ENCODE assay signal across 8 cellular contexts in the genomic region with DNA sequence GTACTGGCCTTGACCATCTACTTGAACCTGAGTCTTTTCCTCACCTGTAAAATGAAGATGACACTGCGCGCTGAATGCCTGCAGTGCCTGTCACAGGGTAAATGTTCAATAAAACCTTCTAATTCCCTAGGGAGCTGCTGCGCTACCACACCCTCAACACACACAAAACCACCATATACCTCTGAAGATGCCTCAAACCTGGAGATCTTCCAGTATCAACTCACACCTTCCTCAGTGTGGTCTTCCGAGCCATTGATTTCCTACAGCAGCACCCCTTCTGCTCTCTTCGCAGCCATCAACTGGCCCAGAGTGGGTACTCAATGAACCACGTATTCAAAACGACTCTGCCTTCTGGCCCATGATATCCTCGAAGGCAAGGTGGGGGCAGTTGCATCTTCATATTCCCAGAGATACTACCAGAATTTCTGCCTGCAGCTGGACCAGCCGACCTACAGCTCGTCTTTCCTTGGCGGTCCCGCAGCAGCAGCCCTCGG. TPM values are rescaled to one million over a fixed set of nuclear protein-coding genes. Genes with fewer than 3 reads are reported as not detected.
A peak's percentile ranks its signal among the peaks of the same experiment; 100 is the strongest.
DNase-seq lines count a peak whose midpoint lies in the region; ATAC-seq and TF ChIP-seq lines count a peak whose summit lies in the region.

No MANE protein-coding gene starts in this region.

- peaks cover 53% of the 10 kb centered on the region for H3K36me3 ChIP-seq in skeletal muscle satellite cell (ENCODE audit: insufficient read depth, low read length)

- peak overlapping the region; percentile 99 for H3K4me3 Mint-ChIP-seq in activated naive CD4-positive, alpha-beta T cell treated with anti-CD3 and anti-CD28 coated beads, Interleukin-2, amount 50 U/mL, for 24 hours

- peak overlapping the region; percentile 100 for H3K27ac Mint-ChIP-seq in activated naive CD4-positive, alpha-beta T cell treated with anti-CD3 and anti-CD28 coated beads, Interleukin-2, amount 50 U/mL, for 24 hours

- TF ChIP-seq CTCF in foreskin fibroblast (IDR thresholded peaks at IDR 0.05; ENCODE audit: low read depth, low read length) = no peak

- peak; percentile 3; the same call in 1 of the 3 replicates for ATAC-seq in SK-N-SH treated with all-trans-retinoic acid at 6 μM for 48 hours

- no peaks in the 10 kb centered on the region for H3K27me3 Mint-ChIP-seq in activated naive CD4-positive, alpha-beta T cell treated with anti-CD3 and anti-CD28 coated beads, Interleukin-2, amount 50 U/mL, for 24 hours

- peaks cover 33% of the 10 kb centered on the region for H3K4me1 ChIP-seq in skeletal muscle satellite cell (ENCODE audit: control insufficient read depth, insufficient read depth, low read length)

- H3K4me1 Mint-ChIP-seq in activated naive CD4-positive, alpha-beta T cell treated with anti-CD3 and anti-CD28 coated beads, Interleukin-2, amount 50 U/mL, for 24 hours = peaks cover 43% of the 10 kb centered on the region

- peak overlapping the region; percentile 96 for H3K4me2 ChIP-seq in skeletal muscle satellite cell (ENCODE audit: low read length)

- no peaks in the 10 kb centered on the region for H3K9me3 ChIP-seq in skeletal muscle satellite cell (replicated peaks; ENCODE audit: low read length)

- H3K4me3 ChIP-seq in foreskin fibroblast (ENCODE audit: low read depth in 1 of 2, low read length in 2 of 2) (peak overlapping the region; percentile 66 to 98), skeletal muscle satellite cell (ENCODE audit: low read length) (peak overlapping the region; percentile 95)

- H3K9me3 Mint-ChIP-seq in activated naive CD4-positive, alpha-beta T cell treated with anti-CD3 and anti-CD28 coated beads, Interleukin-2, amount 50 U/mL, for 24 hours = no peaks in the 10 kb centered on the region

- peaks cover 42% of the 10 kb centered on the region for H3K36me3 Mint-ChIP-seq in activated naive CD4-positive, alpha-beta T cell treated with anti-CD3 and anti-CD28 coated beads, Interleukin-2, amount 50 U/mL, for 24 hours

- peak overlapping the region; percentile 98 for H3K9ac ChIP-seq in skeletal muscle satellite cell (ENCODE audit: low read depth, low read length)

- no peaks in the 10 kb centered on the region for H3K27me3 ChIP-seq in skeletal muscle satellite cell (ENCODE audit: control insufficient read depth, insufficient read depth, low read length)

- DNase-seq in activated naive CD4-positive, alpha-beta T cell treated with anti-CD3 and anti-CD28 coated beads, Interleukin-2, amount 50 U/mL, for 16 hours = no peak
- peak in 1 of 2 donors; percentile 16 for DNase-seq in foreskin fibroblast
- DNase-seq in NCI-H69 (lab: John Stamatoyannopoulos, UW) = no peak
- DNase-seq in NCI-H510A (lab: John Stamatoyannopoulos, UW) = no peak
- DNase-seq in NCI-H226 = no peak

TF ChIP-seq in SK-N-SH treated with all-trans-retinoic acid at 6 μM for 48 hours, 23 proteins besides CTCF, POLR2A, EP300 and RAD21:
- TF ChIP-seq CSDC2 (CRISPR knock-in tag; IDR thresholded peaks at IDR 0.05) (no peak), TOX (CRISPR knock-in tag; IDR thresholded peaks at IDR 0.05; ENCODE audit: borderline replicate concordance) (no peak), ESRRG (CRISPR knock-in tag; IDR thresholded peaks at IDR 0.05) (no peak), ZNF8 (CRISPR knock-in tag; IDR thresholded peaks at IDR 0.05) (no peak)

RNA-seq across cellular contexts. Expression of gene RPL32, which starts 0.7 kb away (rescaled TPM):
- total RNA-seq in skeletal muscle satellite cell (2012; rRNA removed) = 393 and 800 TPM in 2 replicates

RNA-seq across cellular contexts. Expression of gene CAND2, which starts 44.2 kb away (rescaled TPM):
- 0.25 and 1.3 TPM in 2 replicates for total RNA-seq in skeletal muscle satellite cell (2012; rRNA removed)
